Comparison of ENCODE assay signal across 1 cellular context in genomic region chr3:146594843-146595482, GRCh38.
TF ChIP-seq lines count a peak whose summit lies in the region.

No MANE protein-coding gene starts in this region.

TF ChIP-seq in endothelial cell of umbilical vein, 7 proteins besides CTCF, POLR2A, EP300 and RAD21:
- no peak for TF ChIP-seq POLR2AphosphoS5 (IDR thresholded peaks at IDR 0.05; ENCODE audit: insufficient read depth, low read depth, low read length)
